22 cellular contexts compared by ENCODE assay signal in the genomic region with DNA sequence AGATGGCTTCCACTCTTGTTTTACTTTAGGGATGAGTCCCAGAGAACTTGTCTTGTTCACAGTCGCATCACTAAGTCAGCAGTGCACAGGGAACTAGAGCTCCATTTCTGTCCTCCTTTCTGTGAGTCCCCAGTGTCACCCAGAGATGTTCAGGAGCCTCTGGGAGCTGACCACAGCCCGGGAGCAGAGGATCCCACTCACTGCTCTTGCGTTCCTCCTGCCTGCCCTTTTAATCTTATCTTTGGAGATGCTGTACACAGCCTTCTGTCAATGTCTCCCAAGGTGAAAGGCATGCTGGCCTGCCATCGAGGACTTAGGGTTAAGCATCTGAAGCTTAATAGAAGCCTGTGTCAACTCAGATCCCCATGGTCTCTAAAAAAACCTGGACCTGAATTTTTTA.
"Had no signal": no experiment of that assay in that cellular context is flagged by ENCODE, and none has a peak within 500 bp of the region (broad histone marks: within the 10 kb centered on the region; RNA-seq: fewer than 3 reads in every experiment).

No MANE protein-coding gene starts in this region.

- H3K36me3 ChIP-seq: breast epithelium had no signal

- H3K9me3 Mint-ChIP-seq: activated B cell treated with CpG ODN at 0.5 μM for 24 hours; activated CD4-positive, alpha-beta T cell treated with anti-CD3 and anti-CD28 coated beads, Interleukin-2, amount 10 ng/mL, durations not matched to agents 24 days and 14 days; T-cell had no signal

- H3K9me3 ChIP-seq: breast epithelium had no signal

- H3K27ac ChIP-seq: breast epithelium, SK-N-MC had no signal

- DNase-seq: activated B cell treated with CpG ODN at 0.5 μM for 24 hours; activated CD4-positive, alpha-beta T cell treated with anti-CD3 and anti-CD28 coated beads for 1 hour; activated CD4-positive, alpha-beta T cell treated with anti-CD3 and anti-CD28 coated beads, Interleukin-2, amount 10 ng/mL, durations not matched to agents 24 days and 14 days; activated CD4-positive, alpha-beta T cell treated with anti-CD3 and anti-CD28 coated beads, Interleukin-2, amount 50 U/mL, for 48 hours; activated T-cell treated with anti-CD3 and anti-CD28 coated beads for 4 hours; activated T-cell treated with anti-CD3 and anti-CD28 coated beads, Interleukin-2, amount 50 U/mL, for 48 hours; amygdala; central memory CD4-positive, alpha-beta T cell; NCI-H1105 treated with DMSO at 0.1 percent for 48 hours; NCI-H1436 treated with DMSO at 0.1 percent for 48 hours; NCI-H187; NCI-H2081; NCI-H446; NCI-H524; PC-3; T-cell; T-helper 2 cell; T1000 had no signal

- H3K27me3 Mint-ChIP-seq: activated B cell treated with CpG ODN at 0.5 μM for 24 hours; activated CD4-positive, alpha-beta T cell treated with anti-CD3 and anti-CD28 coated beads, Interleukin-2, amount 10 ng/mL, durations not matched to agents 24 days and 14 days; activated naive CD8-positive, alpha-beta T cell; T-cell had no signal

- H3K27ac Mint-ChIP-seq: activated B cell treated with CpG ODN at 0.5 μM for 24 hours had no signal

- H3K4me3 Mint-ChIP-seq: activated B cell treated with CpG ODN at 0.5 μM for 24 hours; activated CD4-positive, alpha-beta T cell treated with anti-CD3 and anti-CD28 coated beads, Interleukin-2, amount 10 ng/mL, durations not matched to agents 24 days and 14 days; activated naive CD8-positive, alpha-beta T cell; T-cell had no signal

- H3K4me3 ChIP-seq: breast epithelium, K562, SK-N-MC had no signal

- ATAC-seq: K562, PC-3 had no signal

- H3K27me3 ChIP-seq: breast epithelium had no signal
